32 cellular contexts compared by ENCODE assay signal in genomic region chr1:162910161-162910560, GRCh38. TPM values are rescaled to one million over a fixed set of nuclear protein-coding genes. Genes with fewer than 3 reads are reported as not detected.
"Had no signal": no experiment of that assay in that cellular context is flagged by ENCODE, and none has a peak within 500 bp of the region (broad histone marks: within the 10 kb centered on the region; RNA-seq: fewer than 3 reads in every experiment).

No MANE protein-coding gene starts in this region.

- H3K36me3 Mint-ChIP-seq: activated naive CD8-positive, alpha-beta T cell treated with anti-CD3 and anti-CD28 coated beads for 36 hours had no signal

- H3K27ac Mint-ChIP-seq: activated CD4-positive, alpha-beta memory T cell treated with anti-CD3 and anti-CD28 coated beads, Interleukin-2, amount 10 ng/mL, durations not matched to agents 7 days and 5 days; activated naive CD8-positive, alpha-beta T cell treated with anti-CD3 and anti-CD28 coated beads for 36 hours; activated T-cell treated with anti-CD3 and anti-CD28 coated beads, Interleukin-2, amount 50 U/mL, for 72 hours; activated T-helper 17 cell treated with anti-CD3 and anti-CD28 coated beads, Interleukin-2, amount 50 U/mL, for 72 hours had no signal

- DNase-seq: activated CD4-positive, alpha-beta memory T cell treated with anti-CD3 and anti-CD28 coated beads, Interleukin-2, amount 10 ng/mL, durations not matched to agents 7 days and 5 days; activated CD4-positive, alpha-beta T cell treated with anti-CD3 and anti-CD28 coated beads for 1 hour; activated CD4-positive, alpha-beta T cell treated with anti-CD3 and anti-CD28 coated beads for 48 hours; activated CD4-positive, CD25-positive, alpha-beta regulatory T cell; activated CD8-positive, alpha-beta memory T cell treated with anti-CD3 and anti-CD28 coated beads for 24 hours; activated effector memory CD4-positive, alpha-beta T cell treated with anti-CD3 and anti-CD28 coated beads, Interleukin-2, amount 50 U/mL, for 16 hours; activated naive CD4-positive, alpha-beta T cell; activated naive CD4-positive, alpha-beta T cell treated with anti-CD3 and anti-CD28 coated beads, Interleukin-2, amount 50 U/mL, for 16 hours; activated naive CD8-positive, alpha-beta T cell treated with anti-CD3 and anti-CD28 coated beads for 36 hours; activated T-cell treated with anti-CD3 and anti-CD28 coated beads, Interleukin-2, amount 50 U/mL, for 1 hour; activated T-cell treated with anti-CD3 and anti-CD28 coated beads, Interleukin-2, amount 50 U/mL, for 72 hours; amniotic stem cell; aorta; brain microvascular endothelial cell; central memory CD4-positive, alpha-beta T cell; Karpas-422; MG63; NCI-H1048; NCI-H1105 treated with DMSO at 0.1 percent for 48 hours; NCI-H1436; NCI-H1694 treated with DMSO at 0.1 percent for 48 hours; NCI-H2029; NCI-H345; NCI-H524 treated with DMSO at 0.1 percent for 48 hours; Right ventricle myocardium superior; T1000; WERI-Rb-1 had no signal

- H3K4me1 Mint-ChIP-seq: activated CD4-positive, alpha-beta memory T cell treated with anti-CD3 and anti-CD28 coated beads, Interleukin-2, amount 10 ng/mL, durations not matched to agents 7 days and 5 days; activated naive CD8-positive, alpha-beta T cell treated with anti-CD3 and anti-CD28 coated beads for 36 hours; activated T-helper 17 cell treated with anti-CD3 and anti-CD28 coated beads, Interleukin-2, amount 50 U/mL, for 72 hours had no signal

- H3K4me3 Mint-ChIP-seq: activated CD4-positive, alpha-beta memory T cell treated with anti-CD3 and anti-CD28 coated beads, Interleukin-2, amount 10 ng/mL, durations not matched to agents 7 days and 5 days; activated naive CD8-positive, alpha-beta T cell treated with anti-CD3 and anti-CD28 coated beads for 36 hours; activated T-cell treated with anti-CD3 and anti-CD28 coated beads, Interleukin-2, amount 50 U/mL, for 72 hours; activated T-helper 17 cell treated with anti-CD3 and anti-CD28 coated beads, Interleukin-2, amount 50 U/mL, for 72 hours had no signal

- H3K27me3 Mint-ChIP-seq: activated CD4-positive, alpha-beta memory T cell treated with anti-CD3 and anti-CD28 coated beads, Interleukin-2, amount 10 ng/mL, durations not matched to agents 7 days and 5 days had no signal

- ATAC-seq: activated T-cell treated with anti-CD3 and anti-CD28 coated beads, Interleukin-2, amount 50 U/mL, for 72 hours; activated T-helper 17 cell treated with anti-CD3 and anti-CD28 coated beads, Interleukin-2, amount 50 U/mL, for 72 hours had no signal

RNA-seq across cellular contexts. Expression of gene CCDC190, which starts 49.2 kb away (rescaled TPM):
- total RNA-seq: activated CD4-positive, alpha-beta memory T cell treated with anti-CD3 and anti-CD28 coated beads, Interleukin-2, amount 10 ng/mL, durations not matched to agents 7 days and 5 days; activated naive CD8-positive, alpha-beta T cell treated with anti-CD3 and anti-CD28 coated beads for 36 hours; activated T-cell treated with anti-CD3 and anti-CD28 coated beads, Interleukin-2, amount 50 U/mL, for 72 hours; activated T-helper 17 cell treated with anti-CD3 and anti-CD28 coated beads, Interleukin-2, amount 50 U/mL, for 72 hours; cerebellum; NCI-H460; T-helper 1 cell treated with Interleukin-12 subunit alpha and Interleukin-12 subunit beta and Interleukin-4 antibody, amounts not matched to agents 30 ng/mL and 1 ng/mL, for 36 hours; T-helper 2 cell treated with Interferon-gamma antibody and Interleukin-4, amounts not matched to agents 100 ng/mL and 5 ng/mL, for 36 hours had no signal
